Comparison of ENCODE assay signal across 8 cellular contexts in the genomic region with DNA sequence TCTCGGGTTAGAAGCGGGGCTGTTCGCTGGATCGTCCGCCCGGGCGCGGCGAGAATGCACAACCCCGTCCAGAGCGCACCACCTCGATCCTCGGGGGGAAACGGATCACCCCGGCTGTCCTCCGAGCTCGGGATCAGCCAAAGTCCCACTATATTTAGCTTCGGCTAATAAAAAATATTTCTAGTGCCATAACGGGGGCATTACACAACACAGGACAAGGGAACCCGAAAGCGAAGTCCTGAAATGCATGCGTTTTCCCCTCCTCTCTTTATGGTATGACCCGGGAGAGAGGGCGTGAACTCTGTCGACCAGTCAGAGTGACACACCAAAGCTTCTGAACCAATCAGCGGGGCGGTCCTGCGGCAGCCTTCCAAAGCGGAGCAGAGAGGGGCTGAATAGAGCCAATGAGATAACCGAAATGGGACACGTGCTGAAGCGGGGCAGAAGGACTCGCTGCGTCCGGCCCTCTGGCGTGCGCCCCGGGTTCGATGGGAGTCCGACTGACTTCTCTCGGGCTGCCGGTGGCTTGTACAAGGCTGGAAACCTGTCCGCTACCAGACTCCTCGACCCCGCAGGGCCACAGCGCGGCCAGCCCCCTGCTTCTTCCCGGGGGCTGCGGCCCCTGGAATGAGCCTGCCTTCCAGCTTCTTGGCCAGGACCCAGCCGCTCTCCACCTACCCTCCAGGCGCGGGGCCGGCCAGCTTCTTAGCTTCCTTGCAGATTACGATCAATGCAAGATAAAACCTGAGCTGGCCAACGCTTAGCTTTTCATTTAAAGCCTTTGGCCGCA. TPM values are rescaled to one million over a fixed set of nuclear protein-coding genes. Genes with fewer than 3 reads are reported as not detected.
DNase-seq lines count a peak whose midpoint lies in the region; ATAC-seq, FAIRE-seq and TF ChIP-seq lines count a peak whose summit lies in the region.

A gene with protein sequence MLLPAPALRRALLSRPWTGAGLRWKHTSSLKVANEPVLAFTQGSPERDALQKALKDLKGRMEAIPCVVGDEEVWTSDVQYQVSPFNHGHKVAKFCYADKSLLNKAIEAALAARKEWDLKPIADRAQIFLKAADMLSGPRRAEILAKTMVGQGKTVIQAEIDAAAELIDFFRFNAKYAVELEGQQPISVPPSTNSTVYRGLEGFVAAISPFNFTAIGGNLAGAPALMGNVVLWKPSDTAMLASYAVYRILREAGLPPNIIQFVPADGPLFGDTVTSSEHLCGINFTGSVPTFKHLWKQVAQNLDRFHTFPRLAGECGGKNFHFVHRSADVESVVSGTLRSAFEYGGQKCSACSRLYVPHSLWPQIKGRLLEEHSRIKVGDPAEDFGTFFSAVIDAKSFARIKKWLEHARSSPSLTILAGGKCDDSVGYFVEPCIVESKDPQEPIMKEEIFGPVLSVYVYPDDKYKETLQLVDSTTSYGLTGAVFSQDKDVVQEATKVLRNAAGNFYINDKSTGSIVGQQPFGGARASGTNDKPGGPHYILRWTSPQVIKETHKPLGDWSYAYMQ (minus strand): TSS at position 33 of the 790 bp plus-strand sequence. CDS start 32 bp downstream, at position 1.

- H3K4me1 ChIP-seq in BE2C = no peaks in the 10 kb centered on the region

- H3K4me3 ChIP-seq in BE2C (ENCODE audit: low read depth, low read length) = peak within 1 kb of the TSS; percentile 75
- H3K4me3 ChIP-seq in kidney epithelial cell (ENCODE audit: low read depth, low read length) = peak within 1 kb of the TSS; percentile 71

- peak; percentile 99 for FAIRE-seq in GM19239 (lab: Jason Lieb, UNC)
- peak; percentile 87 for FAIRE-seq in colon (lab: Jason Lieb, UNC)

- H3K27me3 ChIP-seq in BE2C (no peaks in the 10 kb centered on the region), kidney epithelial cell (ENCODE audit: control insufficient read depth, insufficient read depth, low read length) (no peaks in the 10 kb centered on the region)

- ATAC-seq in HG03442 (IDR thresholded peaks at IDR 0.05; ENCODE audit: unreplicated experiment) = peak; percentile 94

- H3K36me3 ChIP-seq in BE2C (no peaks in the 10 kb centered on the region), kidney epithelial cell (ENCODE audit: control insufficient read depth, insufficient read depth, low read length) (no peaks in the 10 kb centered on the region)

- DNase-seq in BE2C (peak; percentile 92), GM19239 (ENCODE audit: insufficient read length, low spot score) (peak; percentile 100), NCI-H510A treated with DMSO at 0.1 percent for 48 hours (lab: John Stamatoyannopoulos, UW) (peak; percentile 73), kidney epithelial cell (ENCODE audit: low read depth) (peak; percentile 94)
- DNase-seq in activated CD4-positive, alpha-beta T cell treated with anti-CD3 and anti-CD28 coated beads for 48 hours = peak; percentile 95
- peak; percentile 95 for DNase-seq in stimulated activated CD4-positive, alpha-beta T cell treated with anti-CD3 and anti-CD28 coated beads, Interleukin-15, amount 100 ng/mL, for 24 hours

- H3K9me3 ChIP-seq in BE2C = no peaks in the 10 kb centered on the region

- TF ChIP-seq CTCF in BE2C (IDR thresholded peaks at IDR 0.05; ENCODE audit: low read depth, low read length) (no peak), kidney epithelial cell (IDR thresholded peaks at IDR 0.05; ENCODE audit: insufficient read depth, low read length, poor library complexity, severe bottlenecking) (no peak)

RNA-seq across cellular contexts. Expression of the gene that starts here (rescaled TPM):
- 19.6 TPM for polyA plus RNA-seq in BE2C (2012; ENCODE audit: insufficient read depth, insufficient read length, low read depth)
- total RNA-seq in kidney epithelial cell = 18.8 and 22.8 TPM in 2 replicates

Comparison
In these comparisons a context has a peak if more than half of its experiments do, and no peak if none do; other contexts are left out.
1. Peak in every context shown above with its lines: DNase-seq, ATAC-seq and H3K4me3 ChIP-seq.